In genomic region chr6:108559884-108560462, GRCh38 we compare ENCODE assay signal across 1 cellular context.
TF ChIP-seq lines count a peak whose summit lies in the region.

No MANE protein-coding gene starts in this region.

TF ChIP-seq in HEK293, 187 proteins besides CTCF, POLR2A, EP300 and RAD21 (continued from another document and continues in another):
- TF ChIP-seq AEBP2 (tag by site-specific recombination; IDR thresholded peaks at IDR 0.05; ENCODE audit: borderline replicate concordance) (no peak), ZNF214 (tag by site-specific recombination; IDR thresholded peaks at IDR 0.05; ENCODE audit: borderline replicate concordance) (no peak), RBAK (tag by site-specific recombination; IDR thresholded peaks at IDR 0.05) (no peak), ZNF169 (tag by site-specific recombination; IDR thresholded peaks at IDR 0.05) (no peak), MEIS1 (CRISPR knock-in tag; IDR thresholded peaks at IDR 0.05; ENCODE audit: borderline replicate concordance) (peak; percentile 84; the same call in 1 of the 2 replicates), ZBTB26 (tag by site-specific recombination; optimal IDR thresholded peaks at IDR 0.05) (peak; percentile 90), ZFP69B (tag by site-specific recombination; IDR thresholded peaks at IDR 0.05) (peak; percentile 70; the same call in 1 of the 2 replicates), ZNF776 (tag by site-specific recombination; IDR thresholded peaks at IDR 0.05; ENCODE audit: borderline replicate concordance) (no peak), ZNF114 (tag by site-specific recombination; IDR thresholded peaks at IDR 0.05) (no peak), BCL11A (tag by site-specific recombination; IDR thresholded peaks at IDR 0.05; ENCODE audit: low read depth) (no peak; the same call in 1 of the 2 replicates), ZBTB11 (tag by site-specific recombination; conservative IDR thresholded peaks at IDR 0.05; ENCODE audit: low read depth) (peak; percentile 63; the same call in 1 of the 2 replicates), ZNF398 (tag by site-specific recombination; IDR thresholded peaks at IDR 0.05) (peak; percentile 71; the same call in 1 of the 2 replicates), YY1 (tag by site-specific recombination; IDR thresholded peaks at IDR 0.05) (peak; percentile 82), PRDM10 (tag by site-specific recombination; IDR thresholded peaks at IDR 0.05) (no peak; the same call in 1 of the 2 replicates), ZNF600 (tag by site-specific recombination; IDR thresholded peaks at IDR 0.05) (peak; percentile 78; the same call in 1 of the 2 replicates), REPIN1 (tag by site-specific recombination; IDR thresholded peaks at IDR 0.05; ENCODE audit: low read depth) (no peak), PRDM4 (tag by site-specific recombination; IDR thresholded peaks at IDR 0.05) (peak; percentile 53; the same call in 1 of the 2 replicates), MZF1 (tag by site-specific recombination; IDR thresholded peaks at IDR 0.05; ENCODE audit: borderline replicate concordance) (peak; percentile 59; the same call in 1 of the 2 replicates), ZNF140 (tag by site-specific recombination; IDR thresholded peaks at IDR 0.05) (no peak), ZNF239 (tag by site-specific recombination; IDR thresholded peaks at IDR 0.05) (no peak), ZNF596 (tag by site-specific recombination; IDR thresholded peaks at IDR 0.05) (no peak), ZNF623 (tag by site-specific recombination; IDR thresholded peaks at IDR 0.05) (peak; percentile 33; the same call in 1 of the 2 replicates), BCL6B (tag by site-specific recombination; IDR thresholded peaks at IDR 0.05) (no peak), BCL11B (tag by site-specific recombination; IDR thresholded peaks at IDR 0.05; ENCODE audit: low read depth) (no peak; the same call in 1 of the 2 replicates), ZBTB6 (tag by site-specific recombination; IDR thresholded peaks at IDR 0.05) (peak; percentile 52; the same call in 1 of the 2 replicates), ZSCAN23 (tag by site-specific recombination; IDR thresholded peaks at IDR 0.05) (no peak), KLF8 (tag by site-specific recombination; IDR thresholded peaks at IDR 0.05) (peak; percentile 72), ZBTB10 (tag by site-specific recombination; IDR thresholded peaks at IDR 0.05) (no peak), ZNF266 (tag by site-specific recombination; IDR thresholded peaks at IDR 0.05; ENCODE audit: low read depth) (no peak), SP3 (tag by site-specific recombination; IDR thresholded peaks at IDR 0.05) (peak; percentile 80), ZNF416 (tag by site-specific recombination; IDR thresholded peaks at IDR 0.05) (no peak), ZNF391 (tag by site-specific recombination; IDR thresholded peaks at IDR 0.05; ENCODE audit: borderline replicate concordance, low read depth) (0 out of 2 replicates have a peak, but pooled peaks have one; percentile 11), KLF1 (tag by site-specific recombination; IDR thresholded peaks at IDR 0.05) (peak; percentile 9), ZNF112 (tag by site-specific recombination; IDR thresholded peaks at IDR 0.05) (no peak), ELK4 (IDR thresholded peaks at IDR 0.05; ENCODE audit: borderline replicate concordance, low read depth, low read length) (no peak)
